Comparison of ENCODE assay signal across 1 cellular context in the genomic region with DNA sequence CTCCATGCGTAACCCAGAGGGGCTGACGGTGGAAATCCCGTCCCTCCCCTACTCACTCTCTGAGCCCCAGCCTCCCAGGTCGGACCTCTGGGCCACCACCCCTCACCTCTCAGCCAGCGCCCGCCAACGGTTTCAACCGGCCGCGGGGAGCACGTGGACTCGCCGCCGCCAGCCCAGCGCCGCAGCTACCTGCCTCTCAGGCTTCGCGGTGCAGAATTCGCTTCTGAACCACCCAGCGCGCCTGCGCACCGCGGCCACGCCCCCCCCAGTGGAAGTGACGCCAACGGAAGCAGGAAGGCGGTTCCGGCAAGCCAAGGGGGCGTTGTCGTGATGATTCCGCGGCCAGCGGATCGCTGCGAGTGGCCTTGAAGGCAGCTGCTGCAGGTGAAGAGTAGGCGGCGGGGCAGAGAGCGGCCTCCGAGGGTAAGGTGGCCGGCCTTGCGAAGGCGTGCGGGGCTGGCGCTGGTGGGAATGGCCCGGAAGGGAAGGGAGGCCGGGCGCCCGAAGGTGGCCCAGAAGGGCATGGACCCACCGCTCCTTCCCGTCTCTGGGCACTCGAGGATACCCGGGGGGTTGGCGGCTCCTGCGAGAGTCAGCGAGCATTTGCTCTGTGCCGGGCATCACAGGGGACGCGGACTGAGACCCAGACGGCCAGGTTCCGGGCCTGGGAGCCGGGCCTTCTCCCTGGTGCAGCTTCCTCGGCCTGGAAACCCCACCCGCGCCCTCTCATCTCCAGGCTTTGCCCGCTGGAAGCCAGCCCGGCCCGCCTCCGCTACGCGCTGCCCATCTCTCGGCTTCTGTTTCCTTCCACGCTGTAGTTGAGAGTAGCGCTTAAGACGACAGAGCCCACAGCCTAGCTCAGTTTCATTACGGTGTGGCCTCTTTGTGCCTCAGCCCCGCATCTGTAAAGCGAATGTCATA.
A peak's percentile ranks its signal among the peaks of the same experiment; 100 is the strongest.
TF ChIP-seq lines count a peak whose summit lies in the region.

A gene with protein sequence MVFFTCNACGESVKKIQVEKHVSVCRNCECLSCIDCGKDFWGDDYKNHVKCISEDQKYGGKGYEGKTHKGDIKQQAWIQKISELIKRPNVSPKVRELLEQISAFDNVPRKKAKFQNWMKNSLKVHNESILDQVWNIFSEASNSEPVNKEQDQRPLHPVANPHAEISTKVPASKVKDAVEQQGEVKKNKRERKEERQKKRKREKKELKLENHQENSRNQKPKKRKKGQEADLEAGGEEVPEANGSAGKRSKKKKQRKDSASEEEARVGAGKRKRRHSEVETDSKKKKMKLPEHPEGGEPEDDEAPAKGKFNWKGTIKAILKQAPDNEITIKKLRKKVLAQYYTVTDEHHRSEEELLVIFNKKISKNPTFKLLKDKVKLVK (minus strand): TSS at position 225 of the 921 bp plus-strand sequence. CDS start 6,412 bp downstream, outside the sequence.
A gene with protein sequence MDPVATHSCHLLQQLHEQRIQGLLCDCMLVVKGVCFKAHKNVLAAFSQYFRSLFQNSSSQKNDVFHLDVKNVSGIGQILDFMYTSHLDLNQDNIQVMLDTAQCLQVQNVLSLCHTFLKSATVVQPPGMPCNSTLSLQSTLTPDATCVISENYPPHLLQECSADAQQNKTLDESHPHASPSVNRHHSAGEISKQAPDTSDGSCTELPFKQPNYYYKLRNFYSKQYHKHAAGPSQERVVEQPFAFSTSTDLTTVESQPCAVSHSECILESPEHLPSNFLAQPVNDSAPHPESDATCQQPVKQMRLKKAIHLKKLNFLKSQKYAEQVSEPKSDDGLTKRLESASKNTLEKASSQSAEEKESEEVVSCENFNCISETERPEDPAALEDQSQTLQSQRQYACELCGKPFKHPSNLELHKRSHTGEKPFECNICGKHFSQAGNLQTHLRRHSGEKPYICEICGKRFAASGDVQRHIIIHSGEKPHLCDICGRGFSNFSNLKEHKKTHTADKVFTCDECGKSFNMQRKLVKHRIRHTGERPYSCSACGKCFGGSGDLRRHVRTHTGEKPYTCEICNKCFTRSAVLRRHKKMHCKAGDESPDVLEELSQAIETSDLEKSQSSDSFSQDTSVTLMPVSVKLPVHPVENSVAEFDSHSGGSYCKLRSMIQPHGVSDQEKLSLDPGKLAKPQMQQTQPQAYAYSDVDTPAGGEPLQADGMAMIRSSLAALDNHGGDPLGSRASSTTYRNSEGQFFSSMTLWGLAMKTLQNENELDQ (plus strand): TSS at position 322 of the 921 bp plus-strand sequence. CDS start 9,695 bp downstream, outside the sequence.

TF ChIP-seq in K562, 482 proteins besides CTCF, POLR2A, EP300 and RAD21 (continued from another document and continues in another):
- TF ChIP-seq, protein P1, sequence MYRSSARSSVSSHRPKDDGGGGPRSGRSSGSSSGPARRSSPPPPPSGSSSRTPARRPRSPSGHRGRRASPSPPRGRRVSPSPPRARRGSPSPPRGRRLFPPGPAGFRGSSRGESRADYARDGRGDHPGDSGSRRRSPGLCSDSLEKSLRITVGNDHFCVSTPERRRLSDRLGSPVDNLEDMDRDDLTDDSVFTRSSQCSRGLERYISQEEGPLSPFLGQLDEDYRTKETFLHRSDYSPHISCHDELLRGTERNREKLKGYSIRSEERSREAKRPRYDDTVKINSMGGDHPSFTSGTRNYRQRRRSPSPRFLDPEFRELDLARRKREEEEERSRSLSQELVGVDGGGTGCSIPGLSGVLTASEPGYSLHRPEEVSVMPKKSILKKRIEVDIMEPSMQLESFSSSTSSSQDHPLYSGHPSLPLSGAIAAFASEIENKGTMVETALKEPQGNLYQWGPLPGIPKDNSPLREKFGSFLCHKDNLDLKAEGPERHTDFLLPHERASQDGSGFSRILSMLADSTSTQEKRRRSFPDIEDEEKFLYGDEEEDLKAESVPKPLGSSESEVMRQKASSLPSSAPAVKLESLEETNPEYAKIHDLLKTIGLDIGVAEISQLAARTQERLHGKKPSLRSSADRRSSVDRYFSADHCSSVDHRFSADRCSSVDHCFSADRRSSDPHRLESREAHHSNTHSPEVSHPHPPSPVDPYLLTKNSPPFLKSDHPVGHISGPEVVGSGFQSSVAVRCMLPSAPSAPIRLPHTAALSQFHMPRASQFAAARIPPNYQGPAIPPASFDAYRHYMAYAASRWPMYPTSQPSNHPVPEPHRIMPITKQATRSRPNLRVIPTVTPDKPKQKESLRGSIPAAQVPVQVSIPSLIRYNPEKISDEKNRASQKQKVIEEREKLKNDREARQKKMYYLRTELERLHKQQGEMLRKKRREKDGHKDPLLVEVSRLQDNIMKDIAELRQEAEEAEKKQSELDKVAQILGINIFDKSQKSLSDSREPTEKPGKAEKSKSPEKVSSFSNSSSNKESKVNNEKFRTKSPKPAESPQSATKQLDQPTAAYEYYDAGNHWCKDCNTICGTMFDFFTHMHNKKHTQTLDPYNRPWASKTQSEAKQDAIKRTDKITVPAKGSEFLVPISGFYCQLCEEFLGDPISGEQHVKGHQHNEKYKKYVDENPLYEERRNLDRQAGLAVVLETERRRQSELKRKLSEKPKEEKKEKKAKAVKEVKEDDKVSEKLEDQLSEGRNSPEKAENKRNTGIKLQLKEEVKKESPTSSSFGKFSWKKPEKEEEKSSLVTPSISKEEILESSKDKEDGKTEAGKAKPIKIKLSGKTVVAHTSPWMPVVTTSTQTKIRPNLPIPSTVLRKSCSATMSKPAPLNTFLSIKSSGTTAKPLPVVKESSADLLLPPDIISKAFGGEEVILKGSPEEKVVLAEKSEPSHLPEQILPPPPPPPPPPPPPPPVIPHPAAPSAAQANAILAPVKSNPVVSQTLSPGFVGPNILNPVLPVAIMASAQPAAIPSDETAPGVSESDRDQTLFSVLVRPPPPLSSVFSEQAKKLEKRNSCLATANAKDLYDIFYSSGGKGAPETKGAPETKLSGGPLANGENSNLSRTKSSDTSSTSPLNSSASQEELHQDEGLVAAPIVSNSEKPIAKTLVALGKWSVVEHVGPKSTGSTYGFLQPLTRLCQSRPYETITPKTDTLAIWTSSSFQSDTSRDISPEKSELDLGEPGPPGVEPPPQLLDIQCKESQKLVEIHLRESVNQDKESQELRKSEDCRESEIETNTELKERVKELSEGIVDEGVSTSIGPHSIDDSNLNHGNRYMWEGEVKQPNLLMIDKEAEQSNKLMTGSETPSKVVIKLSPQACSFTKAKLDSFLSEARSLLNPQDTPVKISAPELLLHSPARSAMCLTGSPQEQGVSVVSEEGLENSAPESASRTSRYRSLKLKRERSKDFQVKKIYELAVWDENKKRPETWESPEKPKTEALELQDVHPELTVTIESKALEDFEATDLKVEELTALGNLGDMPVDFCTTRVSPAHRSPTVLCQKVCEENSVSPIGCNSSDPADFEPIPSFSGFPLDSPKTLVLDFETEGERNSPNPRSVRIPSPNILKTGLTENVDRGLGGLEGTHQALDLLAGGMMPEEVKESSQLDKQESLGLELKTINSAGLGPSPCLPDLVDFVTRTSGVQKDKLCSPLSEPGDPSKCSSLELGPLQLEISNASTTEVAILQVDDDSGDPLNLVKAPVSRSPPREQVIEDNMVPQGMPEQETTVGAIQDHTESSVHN (IDR thresholded peaks at IDR 0.05; ENCODE audit: borderline replicate concordance in 1 of 2, low read depth in 1 of 2) = no peak
- no peak for TF ChIP-seq DDX20 (tag; IDR thresholded peaks at IDR 0.05; ENCODE audit: low read depth)
- TF ChIP-seq, protein P2, sequence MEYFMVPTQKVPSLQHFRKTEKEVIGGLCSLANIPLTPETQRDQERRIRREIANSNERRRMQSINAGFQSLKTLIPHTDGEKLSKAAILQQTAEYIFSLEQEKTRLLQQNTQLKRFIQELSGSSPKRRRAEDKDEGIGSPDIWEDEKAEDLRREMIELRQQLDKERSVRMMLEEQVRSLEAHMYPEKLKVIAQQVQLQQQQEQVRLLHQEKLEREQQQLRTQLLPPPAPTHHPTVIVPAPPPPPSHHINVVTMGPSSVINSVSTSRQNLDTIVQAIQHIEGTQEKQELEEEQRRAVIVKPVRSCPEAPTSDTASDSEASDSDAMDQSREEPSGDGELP (CRISPR knock-in tag; IDR thresholded peaks at IDR 0.05; ENCODE audit: borderline replicate concordance) = peak; percentile 91
- TF ChIP-seq, protein P3, sequence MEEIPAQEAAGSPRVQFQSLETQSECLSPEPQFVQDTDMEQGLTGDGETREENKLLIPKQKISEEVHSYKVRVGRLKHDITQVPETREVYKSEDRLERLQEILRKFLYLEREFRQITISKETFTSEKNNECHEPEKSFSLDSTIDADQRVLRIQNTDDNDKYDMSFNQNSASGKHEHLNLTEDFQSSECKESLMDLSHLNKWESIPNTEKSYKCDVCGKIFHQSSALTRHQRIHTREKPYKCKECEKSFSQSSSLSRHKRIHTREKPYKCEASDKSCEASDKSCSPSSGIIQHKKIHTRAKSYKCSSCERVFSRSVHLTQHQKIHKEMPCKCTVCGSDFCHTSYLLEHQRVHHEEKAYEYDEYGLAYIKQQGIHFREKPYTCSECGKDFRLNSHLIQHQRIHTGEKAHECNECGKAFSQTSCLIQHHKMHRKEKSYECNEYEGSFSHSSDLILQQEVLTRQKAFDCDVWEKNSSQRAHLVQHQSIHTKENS (CRISPR knock-in tag; IDR thresholded peaks at IDR 0.05) = no peak
- peak; percentile 61 for TF ChIP-seq POLR2AphosphoS5 (IDR thresholded peaks at IDR 0.05; ENCODE audit: control insufficient read depth, insufficient read depth, low read depth, low read length)
- no peak for TF ChIP-seq CBFB (CRISPR knock-in tag; IDR thresholded peaks at IDR 0.05)
- TF ChIP-seq BRCA1 (IDR thresholded peaks at IDR 0.05) = no peak
- no peak for TF ChIP-seq BRCA1 (CRISPR knock-in tag; IDR thresholded peaks at IDR 0.05)
- TF ChIP-seq, protein P4, sequence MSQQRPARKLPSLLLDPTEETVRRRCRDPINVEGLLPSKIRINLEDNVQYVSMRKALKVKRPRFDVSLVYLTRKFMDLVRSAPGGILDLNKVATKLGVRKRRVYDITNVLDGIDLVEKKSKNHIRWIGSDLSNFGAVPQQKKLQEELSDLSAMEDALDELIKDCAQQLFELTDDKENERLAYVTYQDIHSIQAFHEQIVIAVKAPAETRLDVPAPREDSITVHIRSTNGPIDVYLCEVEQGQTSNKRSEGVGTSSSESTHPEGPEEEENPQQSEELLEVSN (IDR thresholded peaks at IDR 0.05; ENCODE audit: borderline replicate concordance in 1 of 2, extremely low read depth in 1 of 2, insufficient read depth in 1 of 2, insufficient read length in 1 of 2, low read depth in 1 of 2, low read length in 1 of 2, poor library complexity in 1 of 2, severe bottlenecking in 1 of 2) = peak; percentile 74 to 80
- TF ChIP-seq, protein P5, sequence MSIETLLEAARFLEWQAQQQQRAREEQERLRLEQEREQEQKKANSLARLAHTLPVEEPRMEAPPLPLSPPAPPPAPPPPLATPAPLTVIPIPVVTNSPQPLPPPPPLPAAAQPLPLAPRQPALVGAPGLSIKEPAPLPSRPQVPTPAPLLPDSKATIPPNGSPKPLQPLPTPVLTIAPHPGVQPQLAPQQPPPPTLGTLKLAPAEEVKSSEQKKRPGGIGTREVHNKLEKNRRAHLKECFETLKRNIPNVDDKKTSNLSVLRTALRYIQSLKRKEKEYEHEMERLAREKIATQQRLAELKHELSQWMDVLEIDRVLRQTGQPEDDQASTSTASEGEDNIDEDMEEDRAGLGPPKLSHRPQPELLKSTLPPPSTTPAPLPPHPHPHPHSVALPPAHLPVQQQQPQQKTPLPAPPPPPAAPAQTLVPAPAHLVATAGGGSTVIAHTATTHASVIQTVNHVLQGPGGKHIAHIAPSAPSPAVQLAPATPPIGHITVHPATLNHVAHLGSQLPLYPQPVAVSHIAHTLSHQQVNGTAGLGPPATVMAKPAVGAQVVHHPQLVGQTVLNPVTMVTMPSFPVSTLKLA (conservative IDR thresholded peaks at IDR 0.05) = peak; percentile 99
- peak; percentile 85 for TF ChIP-seq CREB1 (IDR thresholded peaks at IDR 0.05)
- peak; percentile 93 for TF ChIP-seq CREB1 (CRISPR knock-in tag; IDR thresholded peaks at IDR 0.05)
- TF ChIP-seq ZNF583 (CRISPR knock-in tag; IDR thresholded peaks at IDR 0.05) = no peak
- TF ChIP-seq ZNF3 (CRISPR knock-in tag; IDR thresholded peaks at IDR 0.05) = no peak
- TF ChIP-seq, protein P6, sequence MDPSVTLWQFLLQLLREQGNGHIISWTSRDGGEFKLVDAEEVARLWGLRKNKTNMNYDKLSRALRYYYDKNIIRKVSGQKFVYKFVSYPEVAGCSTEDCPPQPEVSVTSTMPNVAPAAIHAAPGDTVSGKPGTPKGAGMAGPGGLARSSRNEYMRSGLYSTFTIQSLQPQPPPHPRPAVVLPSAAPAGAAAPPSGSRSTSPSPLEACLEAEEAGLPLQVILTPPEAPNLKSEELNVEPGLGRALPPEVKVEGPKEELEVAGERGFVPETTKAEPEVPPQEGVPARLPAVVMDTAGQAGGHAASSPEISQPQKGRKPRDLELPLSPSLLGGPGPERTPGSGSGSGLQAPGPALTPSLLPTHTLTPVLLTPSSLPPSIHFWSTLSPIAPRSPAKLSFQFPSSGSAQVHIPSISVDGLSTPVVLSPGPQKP (CRISPR knock-in tag; IDR thresholded peaks at IDR 0.05) = no peak
- TF ChIP-seq ZKSCAN3 (CRISPR knock-in tag; IDR thresholded peaks at IDR 0.05) = no peak
- TF ChIP-seq, protein P7, sequence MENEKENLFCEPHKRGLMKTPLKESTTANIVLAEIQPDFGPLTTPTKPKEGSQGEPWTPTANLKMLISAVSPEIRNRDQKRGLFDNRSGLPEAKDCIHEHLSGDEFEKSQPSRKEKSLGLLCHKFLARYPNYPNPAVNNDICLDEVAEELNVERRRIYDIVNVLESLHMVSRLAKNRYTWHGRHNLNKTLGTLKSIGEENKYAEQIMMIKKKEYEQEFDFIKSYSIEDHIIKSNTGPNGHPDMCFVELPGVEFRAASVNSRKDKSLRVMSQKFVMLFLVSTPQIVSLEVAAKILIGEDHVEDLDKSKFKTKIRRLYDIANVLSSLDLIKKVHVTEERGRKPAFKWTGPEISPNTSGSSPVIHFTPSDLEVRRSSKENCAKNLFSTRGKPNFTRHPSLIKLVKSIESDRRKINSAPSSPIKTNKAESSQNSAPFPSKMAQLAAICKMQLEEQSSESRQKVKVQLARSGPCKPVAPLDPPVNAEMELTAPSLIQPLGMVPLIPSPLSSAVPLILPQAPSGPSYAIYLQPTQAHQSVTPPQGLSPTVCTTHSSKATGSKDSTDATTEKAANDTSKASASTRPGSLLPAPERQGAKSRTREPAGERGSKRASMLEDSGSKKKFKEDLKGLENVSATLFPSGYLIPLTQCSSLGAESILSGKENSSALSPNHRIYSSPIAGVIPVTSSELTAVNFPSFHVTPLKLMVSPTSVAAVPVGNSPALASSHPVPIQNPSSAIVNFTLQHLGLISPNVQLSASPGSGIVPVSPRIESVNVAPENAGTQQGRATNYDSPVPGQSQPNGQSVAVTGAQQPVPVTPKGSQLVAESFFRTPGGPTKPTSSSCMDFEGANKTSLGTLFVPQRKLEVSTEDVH (IDR thresholded peaks at IDR 0.05; ENCODE audit: low read depth, partially characterized antibody) = peak; percentile 84
- TF ChIP-seq, protein P8, sequence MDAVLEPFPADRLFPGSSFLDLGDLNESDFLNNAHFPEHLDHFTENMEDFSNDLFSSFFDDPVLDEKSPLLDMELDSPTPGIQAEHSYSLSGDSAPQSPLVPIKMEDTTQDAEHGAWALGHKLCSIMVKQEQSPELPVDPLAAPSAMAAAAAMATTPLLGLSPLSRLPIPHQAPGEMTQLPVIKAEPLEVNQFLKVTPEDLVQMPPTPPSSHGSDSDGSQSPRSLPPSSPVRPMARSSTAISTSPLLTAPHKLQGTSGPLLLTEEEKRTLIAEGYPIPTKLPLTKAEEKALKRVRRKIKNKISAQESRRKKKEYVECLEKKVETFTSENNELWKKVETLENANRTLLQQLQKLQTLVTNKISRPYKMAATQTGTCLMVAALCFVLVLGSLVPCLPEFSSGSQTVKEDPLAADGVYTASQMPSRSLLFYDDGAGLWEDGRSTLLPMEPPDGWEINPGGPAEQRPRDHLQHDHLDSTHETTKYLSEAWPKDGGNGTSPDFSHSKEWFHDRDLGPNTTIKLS (IDR thresholded peaks at IDR 0.05; ENCODE audit: borderline replicate concordance, low read depth) = 0 out of 2 replicates have a peak, but pooled peaks have one; percentile 52
- no peak for TF ChIP-seq SMARCC2 (IDR thresholded peaks at IDR 0.05; ENCODE audit: low read depth)
